In the genomic region with DNA sequence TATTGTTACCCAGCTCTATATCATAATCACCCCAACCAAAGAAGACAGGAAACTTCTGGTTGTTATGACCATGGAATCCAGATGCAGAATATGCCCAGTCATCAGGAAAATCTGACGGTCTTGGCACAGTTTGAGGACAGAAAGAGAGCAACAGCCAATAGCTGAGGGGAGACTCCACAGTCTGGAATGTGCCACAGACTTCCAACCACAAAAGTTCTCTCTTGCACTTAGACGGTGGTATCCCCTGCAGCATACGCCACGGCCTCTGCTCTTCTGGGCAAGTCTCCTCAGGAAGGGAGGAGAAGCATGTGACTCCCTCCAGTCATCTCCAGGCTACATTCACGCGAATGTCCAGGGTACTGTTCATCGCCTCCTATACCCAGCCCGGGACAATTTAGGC, we compare ENCODE assay signal across 10 cellular contexts. TPM values are rescaled to one million over a fixed set of nuclear protein-coding genes. Genes with fewer than 3 reads are reported as not detected.
A peak's percentile ranks its signal among the peaks of the same experiment; 100 is the strongest.
DNase-seq lines count a peak whose midpoint lies in the region; ATAC-seq and TF ChIP-seq lines count a peak whose summit lies in the region.
"Had no signal": no experiment of that assay in that cellular context is flagged by ENCODE, and none has a peak within 500 bp of the region (broad histone marks: within the 10 kb centered on the region; RNA-seq: fewer than 3 reads in every experiment).

No MANE protein-coding gene starts in this region.

- DNase-seq in HCEC 1CT (peak; percentile 62), brain microvascular endothelial cell (peak; percentile 91), left ventricle myocardium superior (no peak), stromal cell of bone marrow (ENCODE audit: low read depth) (peak; percentile 97), GM19240 (ENCODE audit: insufficient read length, low spot score) (no peak), KG1 (lab: John Stamatoyannopoulos, UW) (no peak)
- no peak for DNase-seq in central memory CD4-positive, alpha-beta T cell
- DNase-seq: body of pancreas had no signal

- in situ Hi-C loops in brain microvascular endothelial cell (cut with HindIII; ENCODE audit: low pct_ligation_motif_present, low sequenced_read_pairs): no loop called here

- peak overlapping the region; percentile 72 for H3K27ac ChIP-seq in brain microvascular endothelial cell
- H3K27ac ChIP-seq: body of pancreas, neural progenitor cell had no signal

- H3K36me3 ChIP-seq in brain microvascular endothelial cell (replicated peaks): no peaks in the 10 kb centered on the region
- H3K36me3 ChIP-seq: neural progenitor cell had no signal

- H3K4me3 ChIP-seq in brain microvascular endothelial cell (ENCODE audit: low read depth, low read length): no peak overlapping the region
- H3K4me3 ChIP-seq: body of pancreas, neural progenitor cell had no signal

- ATAC-seq in left ventricle myocardium superior: peak; percentile 69
- no peak for ATAC-seq in GM18517 (IDR thresholded peaks at IDR 0.05; ENCODE audit: unreplicated experiment)
- ATAC-seq: body of pancreas had no signal

- intact Hi-C loops in left ventricle myocardium superior (cut with micrococcal nuclease): no loop called here

- no peaks in the 10 kb centered on the region for H3K27me3 ChIP-seq in brain microvascular endothelial cell (replicated peaks)
- H3K27me3 ChIP-seq: body of pancreas, neural progenitor cell had no signal

- TF ChIP-seq CTCF in brain microvascular endothelial cell (IDR thresholded peaks at IDR 0.05; ENCODE audit: low read depth, low read length, missing control alignments): no peak

RNA-seq across cellular contexts. Expression of gene ZNF827, which starts 18.4 kb away (rescaled TPM):
- total RNA-seq in left ventricle myocardium superior: 13.8 TPM

Comparison
In these comparisons a context has a peak if more than half of its experiments do, and no peak if none do; other contexts are left out.
1. DNase-seq: peak in HCEC 1CT (single experiment), brain microvascular endothelial cell (single experiment) and stromal cell of bone marrow (single experiment); none in left ventricle myocardium superior (single experiment), central memory CD4-positive, alpha-beta T cell (single experiment), GM19240 (single experiment) and KG1 (single experiment).